Comparison of ENCODE assay signal across 8 cellular contexts in genomic region chr1:17661546-17662157, GRCh38.
A peak's percentile ranks its signal among the peaks of the same experiment; 100 is the strongest.
DNase-seq lines count a peak whose midpoint lies in the region; ATAC-seq, FAIRE-seq and TF ChIP-seq lines count a peak whose summit lies in the region.

No MANE protein-coding gene starts in this region.

- H3K36me3 ChIP-seq in GM12878 (ENCODE audit: control insufficient read depth in 2 of 2, insufficient read depth in 2 of 2, low read length in 1 of 2) = no peaks in the 10 kb centered on the region

- H3K27ac ChIP-seq in GM12878 (ENCODE audit: control insufficient read depth, insufficient read depth) = no peak overlapping the region

- FAIRE-seq in GM12878 (lab: Jason Lieb, UNC) = no peak

- in situ Hi-C loops in GM12878 (cut with MboI) = loop anchor here (10.0 kb wide), 1 partner anchor 433 kb away; no protein-coding TSS in a partner anchor

- peak; percentile 78 to 82 (median 81) for TF ChIP-seq CTCF in GM12878 (IDR thresholded peaks at IDR 0.05 in 2 of 3, conservative IDR thresholded peaks at IDR 0.05 in 1 of 3; ENCODE audit: control insufficient read depth in 2 of 3, extremely low read depth in 1 of 3, insufficient read depth in 1 of 3, low read depth in 3 of 3, low read length in 3 of 3)

- H3K27ac Mint-ChIP-seq in T-cell = no peak overlapping the region

- H3K4me1 Mint-ChIP-seq in T-cell = no peaks in the 10 kb centered on the region

- no peaks in the 10 kb centered on the region for H3K36me3 Mint-ChIP-seq in T-cell

- SMC1A ChIA-PET in GM12878 (lab: Charles Lee; ENCODE audit: uncharacterized antibody, unreplicated experiment) = interaction anchor here (0.6 to 1.0 kb wide), 3 partner anchors 165 to 553 kb away, joined by 3 to 4 read pairs (median 3); no protein-coding TSS in a partner anchor

- RAD21 ChIA-PET in GM12878 (lab: Charles Lee; ENCODE audit: unreplicated experiment) = interaction anchor here (0.5 to 2.0 kb wide), 11 partner anchors 8 to 920 kb away, joined by 3 to 8 read pairs (median 3); no protein-coding TSS in a partner anchor

- no peak overlapping the region for H3K4me3 Mint-ChIP-seq in T-cell

- peaks cover 3 to 4% of the 10 kb centered on the region in 2 donors for H3K27me3 Mint-ChIP-seq in T-cell

- H3K9ac ChIP-seq in GM12878 (ENCODE audit: control insufficient read depth, insufficient read depth, low read length) = no peak overlapping the region

- no peak for TF ChIP-seq POLR2A in GM12878 (IDR thresholded peaks at IDR 0.05; ENCODE audit: low read depth, low read length)

- no peak overlapping the region for H3K4me3 ChIP-seq in GM12878

- peak in 1 of 4 experiments; percentile 33 for ATAC-seq in T-cell (replicated peaks in 1 of 4)
- ATAC-seq in GM12878 = peak; percentile 84
- no peak for ATAC-seq in GM21423 (IDR thresholded peaks at IDR 0.05; ENCODE audit: unreplicated experiment)
- no peak for ATAC-seq in GM18858 (IDR thresholded peaks at IDR 0.05; ENCODE audit: unreplicated experiment)

- POLR2A ChIA-PET in T-cell (lab: Charles Lee) = no interaction called here
- POLR2A ChIA-PET in GM12878 (lab: Charles Lee) = no interaction called here

- H3K9me3 Mint-ChIP-seq in T-cell = no peaks in the 10 kb centered on the region

- no peaks in the 10 kb centered on the region for H4K20me1 ChIP-seq in GM12878 (ENCODE audit: control insufficient read depth, insufficient read depth)

- H3K4me2 ChIP-seq in GM12878 (ENCODE audit: control insufficient read depth, insufficient read depth) = no peak overlapping the region

- no TSS peak for BruUV-seq in GM12878 (replicated peaks; lab: Mats Ljungman, UMichigan)

- CTCF ChIA-PET in T-cell (lab: Charles Lee) = interaction anchor here in 1 of 2 donors (0.6 kb wide), 1 partner anchor 1098 kb away, joined by 3 read pairs; no protein-coding TSS in a partner anchor
- CTCF ChIA-PET in GM12878 (lab: Yijun Ruan, JAX) = interaction anchor here (0.5 to 2.2 kb wide), 29 partner anchors 8 to 1873 kb away, joined by 3 to 16 read pairs (median 4); no protein-coding TSS in a partner anchor

- H2AFZ ChIP-seq in GM12878 (ENCODE audit: control insufficient read depth, low read depth, low read length) = no peak overlapping the region

- intact Hi-C loops in GM12878 (cut with micrococcal nuclease; ENCODE audit: unreplicated experiment) = loop anchor here (1.0 to 10.0 kb wide), 3 partner anchors 165 to 923 kb away; no protein-coding TSS in a partner anchor

- no peak for TF ChIP-seq EP300 in GM12878 (IDR thresholded peaks at IDR 0.05; ENCODE audit: borderline replicate concordance in 1 of 2, control insufficient read depth in 1 of 2, low read depth in 2 of 2, low read length in 2 of 2)

- no peaks in the 10 kb centered on the region for H3K9me3 ChIP-seq in GM12878 (replicated peaks; ENCODE audit: control insufficient read depth, insufficient read depth, low read length)

- no peaks in the 10 kb centered on the region for H3K4me1 ChIP-seq in GM12878 (ENCODE audit: control insufficient read depth, insufficient read depth, low read length)

- H3K79me2 ChIP-seq in GM12878 (ENCODE audit: control insufficient read depth, insufficient read depth, low read length) = no peaks in the 10 kb centered on the region

- peak; percentile 79 for TF ChIP-seq RAD21 in GM12878 (IDR thresholded peaks at IDR 0.05; ENCODE audit: insufficient read depth, low read depth, low read length)

- 39% methylated on average over 15 of the region's 15 CpGs for WGBS in GM12878 (ENCODE audit: insufficient coverage, insufficient replicate concordance, low lambda C conversion rate, missing lambda C conversion rate)

- DNase-seq in DMS79 treated with DMSO at 0.1 percent for 48 hours (lab: John Stamatoyannopoulos, UW) = peak; percentile 15
- DNase-seq in HT1080 (ENCODE audit: low read depth) = peak; percentile 60
- DNase-seq in T-cell = peak in 28 of 34 experiments; percentile 7 to 48 (median 36)
- no peak for DNase-seq in GM12878 (ENCODE audit: low read depth, low spot score)
- DNase-seq in iPS-NIHi11 (ENCODE audit: low spot score) = peak; percentile 95
- DNase-seq in stimulated activated CD4-positive, alpha-beta T cell treated with anti-CD3 and anti-CD28 coated beads, Interleukin-12 subunit alpha, Interleukin-12 subunit beta, amount 100 ng/mL, for 48 hours (ENCODE audit: low read depth in 2 of 3, low spot score in 1 of 3) = peak; percentile 28 to 55 (median 43)

- no peaks in the 10 kb centered on the region; a peak in 1 of 4 replicates for H3K27me3 ChIP-seq in GM12878 (replicated peaks in 1 of 2; ENCODE audit: control insufficient read depth in 2 of 2, insufficient read depth in 2 of 2, low read length in 1 of 2)

TF ChIP-seq in GM12878, 131 proteins besides CTCF, POLR2A, EP300 and RAD21:
- TF ChIP-seq NFXL1 (IDR thresholded peaks at IDR 0.05; ENCODE audit: borderline replicate concordance) = no peak
- TF ChIP-seq ASH2L (IDR thresholded peaks at IDR 0.05; ENCODE audit: borderline replicate concordance, low read depth) = no peak
- TF ChIP-seq SMC3 (IDR thresholded peaks at IDR 0.05; ENCODE audit: borderline replicate concordance, low read length) = peak; percentile 66
- no peak for TF ChIP-seq MXI1 (IDR thresholded peaks at IDR 0.05; ENCODE audit: low read depth, low read length)
- 0 out of 2 replicates have a peak, but pooled peaks have one; percentile 34 for TF ChIP-seq YY1 (IDR thresholded peaks at IDR 0.05; ENCODE audit: low read depth, low read length)
TF ChIP-seq in GM12878: peak in this region for 2.
